ENCODE assay signal across 15 cellular contexts in genomic region chr1:228898582-228898992, GRCh38.
DNase-seq lines count a peak whose midpoint lies in the region; ATAC-seq and TF ChIP-seq lines count a peak whose summit lies in the region.
"Had no signal": no experiment of that assay in that cellular context is flagged by ENCODE, and none has a peak within 500 bp of the region (broad histone marks: within the 10 kb centered on the region; RNA-seq: fewer than 3 reads in every experiment).

No MANE protein-coding gene starts in this region.

- H3K27me3 Mint-ChIP-seq in mesothelial cell of epicardium (ENCODE audit: low read depth) (no peaks in the 10 kb centered on the region), type B pancreatic cell (no peaks in the 10 kb centered on the region), immature natural killer cell (ENCODE audit: low read depth in 3 of 3) (peaks cover 0 to 6% (median 1%) of the 10 kb centered on the region in 3 donors)
- H3K27me3 Mint-ChIP-seq: central memory CD8-positive, alpha-beta T cell had no signal

- H3K4me3 Mint-ChIP-seq in mesothelial cell of epicardium (no peak overlapping the region), type B pancreatic cell (no peak overlapping the region), immature natural killer cell (no peak overlapping the region)
- H3K4me3 Mint-ChIP-seq: activated T-cell treated with anti-CD3 and anti-CD28 coated beads, Interleukin-2, amount 50 U/mL, for 4 hours; central memory CD8-positive, alpha-beta T cell; natural killer cell treated with Interleukin-12 subunit alpha and Interleukin-12 subunit beta and Interleukin-15 and Interleukin-18, amount 100 ng/mL, for 72 hours had no signal

- ATAC-seq in GM18861 (IDR thresholded peaks at IDR 0.05; ENCODE audit: unreplicated experiment) (peak; percentile 94), HG02759 (IDR thresholded peaks at IDR 0.05; ENCODE audit: unreplicated experiment) (peak; percentile 93)
- ATAC-seq: activated T-cell treated with anti-CD3 and anti-CD28 coated beads, Interleukin-2, amount 50 U/mL, for 4 hours; natural killer cell treated with Interleukin-12 subunit alpha and Interleukin-12 subunit beta and Interleukin-15 and Interleukin-18, amount 100 ng/mL, for 72 hours had no signal

- DNase-seq in MV-4-11 (lab: John Stamatoyannopoulos, UW): peak; percentile 90
- no peak for DNase-seq in mesothelial cell of epicardium (ENCODE audit: low spot score in 2 of 2, unreplicated experiment in 2 of 2)
- DNase-seq in type B pancreatic cell (ENCODE audit: extremely low spot score, unreplicated experiment): no peak
- no peak for DNase-seq in NCI-H524 treated with DMSO at 0.1 percent for 48 hours (lab: John Stamatoyannopoulos, UW)
- DNase-seq in immature natural killer cell: no peak
- DNase-seq in NCI-H526 (lab: John Stamatoyannopoulos, UW): no peak
- DNase-seq: activated T-cell treated with anti-CD3 and anti-CD28 coated beads, Interleukin-2, amount 50 U/mL, for 4 hours; heart left ventricle; NCI-H1092 treated with DMSO at 0.1 percent for 48 hours; SJCRH30; stimulated activated CD4-positive, alpha-beta T cell treated with anti-CD3 and anti-CD28 coated beads, Interleukin-2, amount 100 ng/mL, for 24 hours had no signal

- TF ChIP-seq CTCF in mesothelial cell of epicardium (IDR thresholded peaks at IDR 0.05; ENCODE audit: unreplicated experiment) (no peak), type B pancreatic cell (conservative IDR thresholded peaks at IDR 0.05) (no peak)

- H3K4me1 Mint-ChIP-seq in mesothelial cell of epicardium: peaks cover 56% of the 10 kb centered on the region
- peaks cover 43% of the 10 kb centered on the region for H3K4me1 Mint-ChIP-seq in type B pancreatic cell (ENCODE audit: unreplicated experiment)
- H3K4me1 Mint-ChIP-seq in immature natural killer cell: no peaks in the 10 kb centered on the region
- H3K4me1 Mint-ChIP-seq: central memory CD8-positive, alpha-beta T cell had no signal

- H3K36me3 Mint-ChIP-seq in mesothelial cell of epicardium: peaks cover 1% of the 10 kb centered on the region
- no peaks in the 10 kb centered on the region for H3K36me3 Mint-ChIP-seq in type B pancreatic cell
- no peaks in the 10 kb centered on the region for H3K36me3 Mint-ChIP-seq in immature natural killer cell
- H3K36me3 Mint-ChIP-seq: natural killer cell treated with Interleukin-12 subunit alpha and Interleukin-12 subunit beta and Interleukin-15 and Interleukin-18, amount 100 ng/mL, for 72 hours had no signal

- H3K27ac Mint-ChIP-seq in mesothelial cell of epicardium (peak overlapping the region; percentile 94), type B pancreatic cell (no peak overlapping the region), immature natural killer cell (no peak overlapping the region)
- H3K27ac Mint-ChIP-seq: natural killer cell treated with Interleukin-12 subunit alpha and Interleukin-12 subunit beta and Interleukin-15 and Interleukin-18, amount 100 ng/mL, for 72 hours had no signal

- H3K9me3 Mint-ChIP-seq in mesothelial cell of epicardium (no peaks in the 10 kb centered on the region), type B pancreatic cell (no peaks in the 10 kb centered on the region), immature natural killer cell (no peaks in the 10 kb centered on the region)
- H3K9me3 Mint-ChIP-seq: activated T-cell treated with anti-CD3 and anti-CD28 coated beads, Interleukin-2, amount 50 U/mL, for 4 hours; central memory CD8-positive, alpha-beta T cell; natural killer cell treated with Interleukin-12 subunit alpha and Interleukin-12 subunit beta and Interleukin-15 and Interleukin-18, amount 100 ng/mL, for 72 hours had no signal
